In the genomic region with DNA sequence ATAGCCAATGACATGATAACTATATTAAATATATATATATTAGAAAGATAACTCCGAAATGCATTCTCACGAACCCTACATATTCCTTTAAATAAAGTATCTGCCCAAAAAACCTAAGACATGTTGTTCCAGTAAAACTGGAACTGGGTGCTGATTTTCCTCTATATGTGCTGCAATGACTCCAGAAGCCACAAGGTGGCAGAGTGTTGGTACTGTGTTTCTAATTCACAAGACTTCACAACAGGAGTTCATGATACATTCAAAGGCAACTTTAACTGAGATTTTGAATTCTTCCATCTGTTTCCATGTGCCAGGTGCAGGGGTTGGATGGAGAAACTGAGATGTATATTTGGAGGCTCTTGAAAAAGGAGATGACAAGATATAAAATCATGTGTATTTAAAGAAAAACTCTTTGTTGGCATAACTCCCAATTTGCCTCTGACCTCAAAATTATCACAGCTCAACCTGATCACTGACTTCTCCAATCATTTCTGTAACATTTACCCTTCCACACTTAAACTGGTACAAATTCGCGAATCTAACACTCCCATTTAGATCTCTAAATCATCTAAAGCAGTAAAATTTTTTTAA, we compare ENCODE assay signal across 8 cellular contexts.
DNase-seq lines count a peak whose midpoint lies in the region; ATAC-seq and TF ChIP-seq lines count a peak whose summit lies in the region.

No MANE protein-coding gene starts in this region.

- H3K27ac ChIP-seq in C4-2B (no peak overlapping the region), body of pancreas (no peak overlapping the region), testis (no peak overlapping the region)

- WGBS in body of pancreas, 2 donors = 12 to 15% methylated on average over 4 of the region's 4 CpGs
- WGBS in testis, 2 donors = 38% methylated on average over 4 of the region's 4 CpGs

- intact Hi-C loops in body of pancreas (cut with DNase I) (no loop called here), testis (cut with DNase I; ENCODE audit: low total_unique reads) (no loop called here)

- H3K27me3 ChIP-seq in body of pancreas = no peaks in the 10 kb centered on the region
- H3K27me3 ChIP-seq in kidney epithelial cell (ENCODE audit: control insufficient read depth, insufficient read depth, low read length) = no peaks in the 10 kb centered on the region
- H3K27me3 ChIP-seq in testis = no peaks in the 10 kb centered on the region

- TF ChIP-seq POLR2A in body of pancreas (IDR thresholded peaks at IDR 0.05) (no peak), testis (IDR thresholded peaks at IDR 0.05) (no peak)

- ATAC-seq in HG02798 (IDR thresholded peaks at IDR 0.05; ENCODE audit: poor library complexity, unreplicated experiment) (peak; percentile 82), body of pancreas (peak; percentile 71)

- H3K4me1 ChIP-seq in body of pancreas (no peaks in the 10 kb centered on the region), testis (no peaks in the 10 kb centered on the region)

- peak; percentile 47 for DNase-seq in GM12865 (ENCODE audit: low read depth)
- DNase-seq in NCI-H82 (lab: John Stamatoyannopoulos, UW) = peak; percentile 75
- DNase-seq in body of pancreas = peak; percentile 56 to 77 (median 64)
- peak; percentile 10 for DNase-seq in kidney epithelial cell (ENCODE audit: low read depth)
- peak; percentile 83 for DNase-seq in testis
- no peak for DNase-seq in activated T-cell treated with anti-CD3 and anti-CD28 coated beads, Interleukin-2, amount 50 U/mL, for 1 hour

- H3K4me3 ChIP-seq in GM12865 (ENCODE audit: low read depth, low read length) (no peak overlapping the region), body of pancreas (no peak overlapping the region), kidney epithelial cell (ENCODE audit: low read depth, low read length) (no peak overlapping the region), testis (no peak overlapping the region)

- TF ChIP-seq CTCF in C4-2B (conservative IDR thresholded peaks at IDR 0.05) = peak; percentile 89
- TF ChIP-seq CTCF in GM12865 (IDR thresholded peaks at IDR 0.05; ENCODE audit: insufficient read depth, low read depth, low read length, missing control alignments) = peak; percentile 82
- peak; percentile 57 to 83 (median 65) for TF ChIP-seq CTCF in body of pancreas (IDR thresholded peaks at IDR 0.05)
- peak; percentile 84 for TF ChIP-seq CTCF in kidney epithelial cell (IDR thresholded peaks at IDR 0.05; ENCODE audit: insufficient read depth, low read length, poor library complexity, severe bottlenecking)
- TF ChIP-seq CTCF in testis (IDR thresholded peaks at IDR 0.05) = peak; percentile 73 to 85 (median 77)

- no peaks in the 10 kb centered on the region for H3K9me3 ChIP-seq in body of pancreas
- H3K9me3 ChIP-seq in testis = no peaks in the 10 kb centered on the region

- H3K36me3 ChIP-seq in body of pancreas (replicated peaks in 1 of 2; ENCODE audit: insufficient read depth in 1 of 2, low read depth in 2 of 2) (no peaks in the 10 kb centered on the region), kidney epithelial cell (ENCODE audit: control insufficient read depth, insufficient read depth, low read length) (no peaks in the 10 kb centered on the region), testis (ENCODE audit: low read depth, missing control alignments) (no peaks in the 10 kb centered on the region)
